Comparison of ENCODE assay signal across 32 cellular contexts in genomic region chr20:21373436-21373835, GRCh38. TPM values are rescaled to one million over a fixed set of nuclear protein-coding genes. Genes with fewer than 3 reads are reported as not detected.
"Had no signal": no experiment of that assay in that cellular context is flagged by ENCODE, and none has a peak within 500 bp of the region (broad histone marks: within the 10 kb centered on the region; RNA-seq: fewer than 3 reads in every experiment).

No MANE protein-coding gene starts in this region.

- H3K9me3 ChIP-seq: esophagus squamous epithelium, left ventricle myocardium inferior, pancreas, right atrium auricular region, tibial nerve had no signal

- H3K4me2 ChIP-seq: hepatocyte had no signal

- H2AFZ ChIP-seq: hepatocyte had no signal

- H3K27ac Mint-ChIP-seq: activated CD8-positive, alpha-beta T cell treated with anti-CD3 and anti-CD28 coated beads for 36 hours; activated T-helper 17 cell treated with anti-CD3 and anti-CD28 coated beads, Interleukin-2, amount 50 U/mL, for 72 hours had no signal

- H3K4me3 Mint-ChIP-seq: activated CD8-positive, alpha-beta T cell treated with anti-CD3 and anti-CD28 coated beads for 36 hours; activated T-cell treated with anti-CD3 and anti-CD28 coated beads, Interleukin-2, amount 50 U/mL, for 4 hours; activated T-helper 17 cell treated with anti-CD3 and anti-CD28 coated beads, Interleukin-2, amount 50 U/mL, for 72 hours; naive B cell; neural crest cell had no signal

- DNase-seq: activated CD4-positive, alpha-beta T cell treated with anti-CD3 and anti-CD28 coated beads, Interleukin-2, amount 50 U/mL, for 1 hour; activated CD4-positive, CD25-positive, alpha-beta regulatory T cell treated with anti-CD3 and anti-CD28 coated beads, Interleukin-2, amount 50 U/mL, for 72 hours; activated CD8-positive, alpha-beta T cell treated with anti-CD3 and anti-CD28 coated beads for 36 hours; activated gamma-delta T cell treated with Interleukin-2 at 50 U/mL for 16 hours; activated naive CD4-positive, alpha-beta T cell treated with anti-CD3 and anti-CD28 coated beads, Interleukin-2, amount 50 U/mL, for 16 hours; activated T-cell treated with anti-CD3 and anti-CD28 coated beads, Interleukin-2, amount 50 U/mL, for 4 hours; amygdala; dermis blood vessel endothelial cell; effector CD4-positive, alpha-beta T cell; esophagus squamous epithelium; islet precursor cell; left ventricle myocardium inferior; naive B cell; nucleus accumbens; pancreas; stimulated activated CD4-positive, alpha-beta T cell treated with anti-CD3 and anti-CD28 coated beads, Interleukin-15, amount 100 ng/mL, for 24 hours; stimulated activated CD4-positive, alpha-beta T cell treated with anti-CD3 and anti-CD28 coated beads, Interleukin-2, amount 100 ng/mL, for 24 hours; stimulated activated naive CD4-positive, alpha-beta T cell had no signal

- H3K4me3 ChIP-seq: esophagus squamous epithelium, hepatocyte, left ventricle myocardium inferior, lung, pancreas, right atrium auricular region, tibial nerve had no signal

- H3K9me3 Mint-ChIP-seq: activated CD8-positive, alpha-beta T cell treated with anti-CD3 and anti-CD28 coated beads for 36 hours; activated T-cell treated with anti-CD3 and anti-CD28 coated beads, Interleukin-2, amount 50 U/mL, for 4 hours; activated T-helper 17 cell treated with anti-CD3 and anti-CD28 coated beads, Interleukin-2, amount 50 U/mL, for 72 hours; naive B cell; neural crest cell had no signal

- H3K27ac ChIP-seq: epithelial cell of prostate, esophagus squamous epithelium, hepatocyte, left ventricle myocardium inferior, pancreas, right atrium auricular region, tibial nerve had no signal

- H3K4me1 ChIP-seq: esophagus squamous epithelium, right atrium auricular region had no signal

- H3K27me3 ChIP-seq: esophagus squamous epithelium, hepatocyte, pancreas, right atrium auricular region, tibial nerve had no signal

- ATAC-seq: activated CD8-positive, alpha-beta T cell treated with anti-CD3 and anti-CD28 coated beads for 36 hours; activated T-cell treated with anti-CD3 and anti-CD28 coated beads, Interleukin-2, amount 50 U/mL, for 4 hours; activated T-helper 17 cell treated with anti-CD3 and anti-CD28 coated beads, Interleukin-2, amount 50 U/mL, for 72 hours; pancreas had no signal

- H3K27me3 Mint-ChIP-seq: activated CD8-positive, alpha-beta T cell treated with anti-CD3 and anti-CD28 coated beads for 36 hours; activated T-helper 17 cell treated with anti-CD3 and anti-CD28 coated beads, Interleukin-2, amount 50 U/mL, for 72 hours; naive B cell had no signal

RNA-seq across cellular contexts. Expression of gene NKX2-4, which starts 23.9 kb away (rescaled TPM):
- total RNA-seq: activated CD8-positive, alpha-beta T cell treated with anti-CD3 and anti-CD28 coated beads for 36 hours; activated T-cell treated with anti-CD3 and anti-CD28 coated beads, Interleukin-2, amount 50 U/mL, for 4 hours; activated T-helper 17 cell treated with anti-CD3 and anti-CD28 coated beads, Interleukin-2, amount 50 U/mL, for 72 hours; bronchial epithelial cell; dermis blood vessel endothelial cell; esophagus squamous epithelium; frontal cortex; hepatocyte; left ventricle myocardium inferior; lung; mucosa of gallbladder; neural crest cell; pancreas; pulmonary artery endothelial cell; right atrium auricular region; T-helper 1 cell treated with Interleukin-12 subunit alpha and Interleukin-12 subunit beta and Interleukin-4 antibody, amounts not matched to agents 30 ng/mL and 1 ng/mL, for 36 hours; temporal lobe; tibial nerve; ureter had no signal
- polyA plus RNA-seq: hepatocyte, lung, pancreas had no signal
